9 cellular contexts compared by ENCODE assay signal in the genomic region with DNA sequence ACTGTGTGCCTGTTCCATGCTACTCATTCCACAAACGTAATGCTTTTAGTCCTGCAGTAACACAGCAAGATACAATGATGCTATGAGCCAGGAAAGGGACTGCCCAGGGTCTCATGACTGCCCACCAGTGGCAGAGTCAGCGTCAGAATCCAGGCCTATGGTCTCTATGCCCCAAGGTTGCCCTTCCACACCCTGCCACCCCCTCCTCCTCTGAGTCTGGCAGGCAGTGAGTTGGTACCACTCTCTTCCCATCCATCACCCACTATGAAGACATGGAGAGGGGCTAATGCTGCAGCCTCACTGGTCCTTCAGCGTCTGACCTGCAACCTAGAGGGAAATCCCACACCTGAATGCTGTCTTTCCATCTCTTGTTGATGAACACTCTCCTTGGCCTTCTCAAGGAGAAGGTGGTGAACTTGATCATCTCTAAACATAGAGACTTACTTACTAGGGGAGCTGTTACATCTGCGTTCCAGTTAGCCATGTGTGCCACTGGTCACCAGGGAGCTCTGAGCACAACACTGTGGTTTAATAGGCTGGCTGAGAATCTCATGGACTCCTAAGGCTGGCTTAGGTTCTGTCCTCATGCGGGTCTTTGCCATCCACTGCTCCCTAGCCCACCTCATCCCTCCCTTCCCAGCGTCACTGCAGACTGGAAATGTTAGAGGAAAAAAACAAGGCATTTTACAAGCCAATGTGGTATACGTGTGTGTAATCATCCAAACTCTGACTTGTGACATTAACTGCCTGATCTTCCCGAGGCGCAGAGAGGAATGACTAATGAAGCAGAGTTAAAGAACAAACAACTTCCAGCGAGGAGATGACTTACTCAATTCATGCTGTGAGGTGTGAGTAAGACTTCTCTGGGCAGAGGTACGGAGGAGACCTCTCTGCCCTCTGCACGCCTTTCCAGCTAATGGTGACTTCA. TPM values are rescaled to one million over a fixed set of nuclear protein-coding genes. Genes with fewer than 3 reads are reported as not detected.
DNase-seq lines count a peak whose midpoint lies in the region; TF ChIP-seq lines count a peak whose summit lies in the region.
"Had no signal": no experiment of that assay in that cellular context is flagged by ENCODE, and none has a peak within 500 bp of the region (broad histone marks: within the 10 kb centered on the region; RNA-seq: fewer than 3 reads in every experiment).

No MANE protein-coding gene starts in this region.

- H4K8ac ChIP-seq in mesendoderm (ENCODE audit: low read depth, low read length), result no peak overlapping the region

- no peak overlapping the region for H3K18ac ChIP-seq in mesendoderm (ENCODE audit: low read length)

- H3K9ac ChIP-seq in mesendoderm (ENCODE audit: low read length), result no peak overlapping the region

- no peak overlapping the region for H2BK120ac ChIP-seq in mesendoderm (ENCODE audit: low read depth, low read length)

- H3K79me2 ChIP-seq in mesendoderm (ENCODE audit: control insufficient read depth, insufficient read depth, low read length), result no peaks in the 10 kb centered on the region

- H2BK15ac ChIP-seq in mesendoderm (replicated peaks; ENCODE audit: low read depth), result no peak overlapping the region

- DNase-seq in COLO829 (ENCODE audit: low spot score) (peak; percentile 55), NCI-H460 (ENCODE audit: extremely low read depth, low read depth) (peak; percentile 49), mesendoderm (peak; percentile 20), NCI-H187 treated with DMSO at 0.1 percent for 48 hours (lab: John Stamatoyannopoulos, UW) (no peak), HEK293T (ENCODE audit: extremely low spot score) (no peak), NCI-H2029 (lab: John Stamatoyannopoulos, UW) (no peak), erythroblast (lab: John Stamatoyannopoulos, UW) (no peak)
- DNase-seq: activated gamma-delta T cell had no signal

- CTCF ChIA-PET in HEK293T (lab: Yijun Ruan, JAX), result interaction anchor here (0.6 to 1.1 kb wide), 4 partner anchors 12 to 1289 kb away, joined by 3 to 4 read pairs (median 3); no protein-coding TSS in a partner anchor

- H3K36me3 ChIP-seq in mesendoderm (ENCODE audit: control insufficient read depth, insufficient read depth, low read length), result peaks cover 2% of the 10 kb centered on the region

- no peak overlapping the region for H4K5ac ChIP-seq in mesendoderm (ENCODE audit: low read length)

- H3K4me1 ChIP-seq in mesendoderm (ENCODE audit: control insufficient read depth, low read depth, low read length), result peaks cover 4% of the 10 kb centered on the region

- H3K23ac ChIP-seq in mesendoderm (ENCODE audit: low read length), result no peak overlapping the region

- H2AK5ac ChIP-seq in mesendoderm (ENCODE audit: low read length), result no peak overlapping the region

- POLR2A ChIA-PET in HEK293T (lab: Yijun Ruan, JAX), result interaction anchor here (1.0 kb wide), 1 partner anchor 11 kb away, joined by 4 read pairs; no protein-coding TSS in a partner anchor

- no peaks in the 10 kb centered on the region for H3K27me3 ChIP-seq in mesendoderm (ENCODE audit: insufficient read depth, low read length, poor library complexity)

- no peak overlapping the region for H3K4ac ChIP-seq in mesendoderm (ENCODE audit: low read depth, low read length)

- H3K56ac ChIP-seq in mesendoderm (ENCODE audit: low read length), result no peak overlapping the region

- WGBS in mesendoderm (ENCODE audit: extremely low coverage, insufficient coverage, low lambda C conversion rate), result no CpG with 5 or more reads among the region's 12 CpGs

- no peak overlapping the region for H3K4me2 ChIP-seq in mesendoderm (ENCODE audit: low read length)

- H3K4me3 ChIP-seq in mesendoderm (ENCODE audit: low read length), result no peak overlapping the region

- H3K27ac ChIP-seq in cingulate gyrus (ENCODE audit: low read depth, low read length) (peak overlapping the region; percentile 1), mesendoderm (ENCODE audit: low read depth, low read length) (no peak overlapping the region)

- TF ChIP-seq POLR2A in erythroblast (IDR thresholded peaks at IDR 0.05; ENCODE audit: low read length), result no peak

- no peak overlapping the region for H2BK5ac ChIP-seq in mesendoderm (ENCODE audit: low read length)

- no peaks in the 10 kb centered on the region for H3K79me1 ChIP-seq in mesendoderm (ENCODE audit: low read length)

TF ChIP-seq in HEK293T, 16 proteins besides CTCF, POLR2A, EP300 and RAD21:
- TF ChIP-seq CTBP1 (IDR thresholded peaks at IDR 0.05; ENCODE audit: borderline replicate concordance) (no peak), LEF1 (IDR thresholded peaks at IDR 0.05; ENCODE audit: borderline replicate concordance) (no peak), FOXA1 (IDR thresholded peaks at IDR 0.05) (no peak), FOXK2 (IDR thresholded peaks at IDR 0.05) (no peak), ARNT (IDR thresholded peaks at IDR 0.05) (no peak)
- TF ChIP-seq, protein P1, sequence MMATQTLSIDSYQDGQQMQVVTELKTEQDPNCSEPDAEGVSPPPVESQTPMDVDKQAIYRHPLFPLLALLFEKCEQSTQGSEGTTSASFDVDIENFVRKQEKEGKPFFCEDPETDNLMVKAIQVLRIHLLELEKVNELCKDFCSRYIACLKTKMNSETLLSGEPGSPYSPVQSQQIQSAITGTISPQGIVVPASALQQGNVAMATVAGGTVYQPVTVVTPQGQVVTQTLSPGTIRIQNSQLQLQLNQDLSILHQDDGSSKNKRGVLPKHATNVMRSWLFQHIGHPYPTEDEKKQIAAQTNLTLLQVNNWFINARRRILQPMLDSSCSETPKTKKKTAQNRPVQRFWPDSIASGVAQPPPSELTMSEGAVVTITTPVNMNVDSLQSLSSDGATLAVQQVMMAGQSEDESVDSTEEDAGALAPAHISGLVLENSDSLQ (IDR thresholded peaks at IDR 0.05), result no peak
TF ChIP-seq in HEK293T: peak in this region for 0.

RNA-seq across cellular contexts. Expression of gene STEAP3, which starts 28.8 kb away (rescaled TPM):
- total RNA-seq in NCI-H460 (2014; rRNA removed; shearing (Covaris generic)), result 9.4 and 11.1 TPM in 2 replicates
- 31.3 and 32.1 TPM in 2 replicates for polyA plus RNA-seq in NCI-H460 (2014; cell fraction: nucleus; rRNA removed)
- polyA plus RNA-seq in mesendoderm (2013, experiment 1 of 2), result 13.7 TPM
- polyA plus RNA-seq in mesendoderm (2013, experiment 2 of 2), result 12.8 TPM

Comparison
In these comparisons a context has a peak if more than half of its experiments do, and no peak if none do; other contexts are left out.
1. DNase-seq: peak in COLO829 (single experiment), NCI-H460 (single experiment) and mesendoderm (single experiment); none in NCI-H187 treated with DMSO at 0.1 percent for 48 hours (single experiment), HEK293T (single experiment), NCI-H2029 (single experiment) and erythroblast (0 of 2).